In genomic region chr1:110390692-110391232, GRCh38 we compare ENCODE assay signal across 9 cellular contexts. TPM values are rescaled to one million over a fixed set of nuclear protein-coding genes. Genes with fewer than 3 reads are reported as not detected.
DNase-seq lines count a peak whose midpoint lies in the region; ATAC-seq and TF ChIP-seq lines count a peak whose summit lies in the region.
"Had no signal": no experiment of that assay in that cellular context is flagged by ENCODE, and none has a peak within 500 bp of the region (broad histone marks: within the 10 kb centered on the region; RNA-seq: fewer than 3 reads in every experiment).

SLC16A4 (minus strand) TSS chr1:110391026; CDS start chr1:110389323, 1,703 bp downstream.

- ATAC-seq in HG02885 (IDR thresholded peaks at IDR 0.05; ENCODE audit: poor library complexity, unreplicated experiment): no peak
- ATAC-seq in HG03354 (IDR thresholded peaks at IDR 0.05; ENCODE audit: poor library complexity, severe bottlenecking, unreplicated experiment): no peak

- DNase-seq in ACHN: peak; percentile 73
- DNase-seq in NCI-H460 (ENCODE audit: extremely low read depth, low read depth): peak; percentile 79
- no peak for DNase-seq in epithelial cell of proximal tubule (ENCODE audit: low read depth)
- peak; percentile 84 for DNase-seq in myocyte (ENCODE audit: low read depth)
- DNase-seq in NAMALWA (ENCODE audit: low spot score): no peak
- DNase-seq in HuH-7 (ENCODE audit: low spot score): no peak
- DNase-seq: CD8-positive, alpha-beta memory T cell had no signal

- peak within 1 kb of the TSS; percentile 58 for H3K4me3 ChIP-seq in epithelial cell of proximal tubule (ENCODE audit: low read depth, low read length)

- no peak for TF ChIP-seq CTCF in epithelial cell of proximal tubule (conservative IDR thresholded peaks at IDR 0.05; ENCODE audit: low read depth, low read length)

- in situ Hi-C loops in ACHN (cut with HindIII; ENCODE audit: low pct_ligation_motif_present, low pct_unique_long_range_greater_than_20kb, low sequenced_read_pairs): no loop called here

RNA-seq across cellular contexts. Expression of gene SLC16A4, which starts in this region (rescaled TPM):
- total RNA-seq in NCI-H460 (2014; rRNA removed; shearing (Covaris generic)): 412 and 417 TPM in 2 replicates
- 87.0 and 106 TPM in 2 replicates for polyA plus RNA-seq in NCI-H460 (2014; cell fraction: nucleus; rRNA removed)
- total RNA-seq in epithelial cell of proximal tubule (9.2 and 12.4 TPM in 2 replicates), myocyte (26.9 and 38.2 TPM in 2 replicates)
- 21.0 TPM for polyA plus RNA-seq in myocyte (2012)

Comparison
In these comparisons a context has a peak if more than half of its experiments do, and no peak if none do; other contexts are left out.
1. RNA of gene SLC16A4 (total RNA-seq): 412 to 417 TPM in NCI-H460; 26.9 to 38.2 TPM in myocyte and 9.2 to 12.4 TPM in epithelial cell of proximal tubule; every median in the first group is over 10 times any median in the second.
2. DNase-seq: peak in ACHN (single experiment), NCI-H460 (single experiment) and myocyte (single experiment); none in epithelial cell of proximal tubule (single experiment), NAMALWA (single experiment) and HuH-7 (single experiment).